8 cellular contexts compared by ENCODE assay signal in genomic region chr17:62653831-62654829, GRCh38. TPM values are rescaled to one million over a fixed set of nuclear protein-coding genes. Genes with fewer than 3 reads are reported as not detected.
DNase-seq lines count a peak whose midpoint lies in the region; ATAC-seq and TF ChIP-seq lines count a peak whose summit lies in the region.

No MANE protein-coding gene starts in this region.

- no peak overlapping the region for H3K4me2 ChIP-seq in neuronal stem cell (ENCODE audit: insufficient read depth, low read length, poor library complexity, severe bottlenecking)

- H3K4me3 ChIP-seq in MG63 (no peak overlapping the region), neuronal stem cell (ENCODE audit: low read length in 2 of 2) (peak overlapping the region in 1 of 2 donors; percentile 19)

- H2BK120ac ChIP-seq in neuronal stem cell (ENCODE audit: low read depth, low read length) = peak overlapping the region; percentile 66

- H3K27me3 ChIP-seq in MG63 (no peaks in the 10 kb centered on the region), neuronal stem cell (ENCODE audit: control insufficient read depth in 3 of 3, insufficient read depth in 3 of 3, low read depth in 1 of 3, low read length in 3 of 3) (no peaks in the 10 kb centered on the region)

- H3K27ac ChIP-seq in neuronal stem cell (replicated peaks; ENCODE audit: low read length) = peak overlapping the region; percentile 76

- H3K36me3 ChIP-seq in MG63 = peaks cover 14% of the 10 kb centered on the region
- peaks cover 0 to 26% of the 10 kb centered on the region in 2 donors for H3K36me3 ChIP-seq in neuronal stem cell (replicated peaks in 1 of 2; ENCODE audit: control insufficient read depth in 2 of 2, insufficient read depth in 2 of 2, low read length in 2 of 2)

- peak overlapping the region; percentile 87 for H2BK12ac ChIP-seq in neuronal stem cell (ENCODE audit: low read length)

- H2AFZ ChIP-seq in neuronal stem cell (ENCODE audit: low read length) = peak overlapping the region; percentile 92

- no peak for TF ChIP-seq POLR2A in erythroblast (IDR thresholded peaks at IDR 0.05; ENCODE audit: low read length)

- peak overlapping the region; percentile 91 for H2BK5ac ChIP-seq in neuronal stem cell (ENCODE audit: low read length)

- WGBS in neuronal stem cell (ENCODE audit: extremely low coverage in 2 of 2, insufficient read length in 2 of 2, insufficient replicate concordance in 1 of 2), 2 donors = no CpG with 5 or more reads among the region's 19 CpGs

- in situ Hi-C loops in Caki2 (cut with HindIII; ENCODE audit: low pct_unique_long_range_greater_than_20kb, low sequenced_read_pairs) = no loop called here

- peak overlapping the region; percentile 40 for H3K14ac ChIP-seq in neuronal stem cell (ENCODE audit: low read length)

- H3K18ac ChIP-seq in neuronal stem cell (ENCODE audit: low read length) = peak overlapping the region; percentile 95

- ATAC-seq in GM19035 (IDR thresholded peaks at IDR 0.05; ENCODE audit: unreplicated experiment) (no peak), GM19351 (IDR thresholded peaks at IDR 0.05; ENCODE audit: unreplicated experiment) (no peak), HG03460 (IDR thresholded peaks at IDR 0.05; ENCODE audit: unreplicated experiment) (no peak), HG03108 (IDR thresholded peaks at IDR 0.05; ENCODE audit: unreplicated experiment) (no peak)

- H3K4ac ChIP-seq in neuronal stem cell (ENCODE audit: low read length) = peak overlapping the region; percentile 10

- H3K79me1 ChIP-seq in neuronal stem cell (ENCODE audit: low read depth, low read length) = no peaks in the 10 kb centered on the region

- H4K91ac ChIP-seq in neuronal stem cell (ENCODE audit: low read depth, low read length, poor library complexity) = peak overlapping the region; percentile 81

- H3K9me3 ChIP-seq in MG63 = no peaks in the 10 kb centered on the region
- peaks cover 0 to 22% of the 10 kb centered on the region in 2 donors for H3K9me3 ChIP-seq in neuronal stem cell (replicated peaks in 1 of 2; ENCODE audit: control insufficient read depth in 2 of 2, insufficient read depth in 1 of 2, low read depth in 1 of 2, low read length in 2 of 2)

- H3K23ac ChIP-seq in neuronal stem cell (ENCODE audit: low read depth, low read length, poor library complexity) = peak overlapping the region; percentile 66

- peak overlapping the region; percentile 81 for H3K9ac ChIP-seq in neuronal stem cell (ENCODE audit: low read depth, low read length, poor library complexity)

- H2BK15ac ChIP-seq in neuronal stem cell (ENCODE audit: low read length) = peak overlapping the region; percentile 69

- H3K4me1 ChIP-seq in neuronal stem cell (ENCODE audit: control insufficient read depth in 2 of 2, insufficient read depth in 1 of 2, low read depth in 1 of 2, low read length in 2 of 2) = peaks cover 25 to 33% of the 10 kb centered on the region in 2 donors

- peak overlapping the region; percentile 98 for H2AK5ac ChIP-seq in neuronal stem cell (ENCODE audit: low read depth, low read length)

- H4K8ac ChIP-seq in neuronal stem cell (ENCODE audit: low read depth, low read length) = no peak overlapping the region

- peak; percentile 33 for DNase-seq in Caki2 (ENCODE audit: low read depth)
- peak; percentile 80 for DNase-seq in MG63
- DNase-seq in erythroblast (lab: John Stamatoyannopoulos, UW) = peak; percentile 68 to 73
- peak; percentile 36 for DNase-seq in neuronal stem cell (ENCODE audit: low spot score)

RNA-seq across cellular contexts. Expression of gene MRC2, which starts 26.7 kb away (rescaled TPM):
- 215 TPM in 2 replicates for total RNA-seq in Caki2 (2014; rRNA removed; shearing (Covaris generic); ENCODE audit: low replicate concordance)
- 61.4 and 65.1 TPM in 2 replicates for total RNA-seq in MG63 (2014; rRNA removed; shearing (Covaris generic); ENCODE audit: low replicate concordance)
- polyA plus RNA-seq in neuronal stem cell (2013, experiment 1 of 2) = 31.9 TPM
- polyA plus RNA-seq in neuronal stem cell (2013, experiment 2 of 2) = 33.3 TPM
